ENCODE assay signal across 8 cellular contexts in genomic region chr11:695606-696381, GRCh38. TPM values are rescaled to one million over a fixed set of nuclear protein-coding genes. Genes with fewer than 3 reads are reported as not detected.
DNase-seq lines count a peak whose midpoint lies in the region; ATAC-seq and TF ChIP-seq lines count a peak whose summit lies in the region.

TMEM80 (plus strand) TSS chr11:695816; CDS start chr11:695828, 12 bp downstream.

- H3K27me3 Mint-ChIP-seq in nephron progenitor cell (ENCODE audit: low read depth, poor library complexity) = peaks cover 3% of the 10 kb centered on the region
- H3K27me3 Mint-ChIP-seq in stimulated activated naive CD8-positive, alpha-beta T cell treated with anti-CD3 and anti-CD28 coated beads, Interleukin-15, amount 100 ng/mL, for 72 hours = no peaks in the 10 kb centered on the region

- H3K36me3 ChIP-seq in RWPE2 (ENCODE audit: low read depth) = no peaks in the 10 kb centered on the region; the same call in 1 of the 2 replicates

- peak within 1 kb of the TSS; percentile 83 for H3K4me3 Mint-ChIP-seq in nephron progenitor cell
- H3K4me3 Mint-ChIP-seq in stimulated activated naive CD8-positive, alpha-beta T cell treated with anti-CD3 and anti-CD28 coated beads, Interleukin-15, amount 100 ng/mL, for 72 hours = peak within 1 kb of the TSS; percentile 84 to 97

- peaks cover 58% of the 10 kb centered on the region for H3K4me1 Mint-ChIP-seq in nephron progenitor cell
- peaks cover 64% of the 10 kb centered on the region for H3K4me1 Mint-ChIP-seq in stimulated activated naive CD8-positive, alpha-beta T cell treated with anti-CD3 and anti-CD28 coated beads, Interleukin-15, amount 100 ng/mL, for 72 hours

- DNase-seq in Daoy (ENCODE audit: low read depth) (peak; percentile 99), GOT3 (lab: John Stamatoyannopoulos, UW) (peak; percentile 60), LoVo (ENCODE audit: low spot score) (peak; percentile 98), RWPE2 (ENCODE audit: low spot score) (peak; percentile 99), fibroblast of the conjunctiva (ENCODE audit: low read depth) (peak; percentile 96), nephron progenitor cell (peak; percentile 99)
- DNase-seq in activated effector memory CD4-positive, alpha-beta T cell treated with anti-CD3 and anti-CD28 coated beads, Interleukin-2, amount 50 U/mL, for 16 hours = peak; percentile 99
- DNase-seq in stimulated activated naive CD8-positive, alpha-beta T cell treated with anti-CD3 and anti-CD28 coated beads, Interleukin-15, amount 100 ng/mL, for 72 hours = peak; percentile 99

- no peaks in the 10 kb centered on the region for H3K27me3 ChIP-seq in RWPE2 (ENCODE audit: insufficient read depth, poor library complexity, severe bottlenecking)

- no peaks in the 10 kb centered on the region for H3K9me3 Mint-ChIP-seq in nephron progenitor cell
- no peaks in the 10 kb centered on the region for H3K9me3 Mint-ChIP-seq in stimulated activated naive CD8-positive, alpha-beta T cell treated with anti-CD3 and anti-CD28 coated beads, Interleukin-15, amount 100 ng/mL, for 72 hours

- H3K27ac ChIP-seq in RWPE2 (ENCODE audit: poor library complexity, severe bottlenecking) = peak within 1 kb of the TSS; percentile 92

- no peaks in the 10 kb centered on the region for H3K9me3 ChIP-seq in RWPE2 (ENCODE audit: severe bottlenecking)

- H3K4me3 ChIP-seq in RWPE2 (ENCODE audit: severe bottlenecking) = peak within 1 kb of the TSS; percentile 55

- peak; percentile 74 for ATAC-seq in RWPE2 (ENCODE audit: low read depth)
- peak; percentile 81 for ATAC-seq in stimulated activated naive CD8-positive, alpha-beta T cell treated with anti-CD3 and anti-CD28 coated beads, Interleukin-15, amount 100 ng/mL, for 72 hours

- TF ChIP-seq CTCF in RWPE2 (IDR thresholded peaks at IDR 0.05; ENCODE audit: poor library complexity, severe bottlenecking) = no peak
- no peak for TF ChIP-seq CTCF in nephron progenitor cell (IDR thresholded peaks at IDR 0.05)

- peaks cover 5% of the 10 kb centered on the region for H3K36me3 Mint-ChIP-seq in nephron progenitor cell (ENCODE audit: low read depth)

- H3K4me1 ChIP-seq in RWPE2 (ENCODE audit: insufficient read depth, poor library complexity, severe bottlenecking) = peaks cover 32% of the 10 kb centered on the region

- H3K27ac Mint-ChIP-seq in nephron progenitor cell = peak within 1 kb of the TSS; percentile 99
- H3K27ac Mint-ChIP-seq in stimulated activated naive CD8-positive, alpha-beta T cell treated with anti-CD3 and anti-CD28 coated beads, Interleukin-15, amount 100 ng/mL, for 72 hours = peak within 1 kb of the TSS; percentile 97 to 99

RNA-seq across cellular contexts. Expression of gene TMEM80, which starts in this region (rescaled TPM):
- 7.5 and 15.8 TPM in 2 replicates for total RNA-seq in Daoy (2014; rRNA removed; shearing (Covaris generic))

Comparison
In these comparisons a context has a peak if more than half of its experiments do, and no peak if none do; other contexts are left out.
1. Peak in every context shown above with its lines: DNase-seq, ATAC-seq, H3K4me3 ChIP-seq and H3K27ac ChIP-seq.